14 cellular contexts compared by ENCODE assay signal in genomic region chr4:100017627-100018310, GRCh38.
DNase-seq lines count a peak whose midpoint lies in the region; ATAC-seq and TF ChIP-seq lines count a peak whose summit lies in the region.
"Had no signal": no experiment of that assay in that cellular context is flagged by ENCODE, and none has a peak within 500 bp of the region (broad histone marks: within the 10 kb centered on the region; RNA-seq: fewer than 3 reads in every experiment).

No MANE protein-coding gene starts in this region.

- no TSS peak for BruUV-seq in A673 (replicated peaks; lab: Mats Ljungman, UMichigan)

- CTCF ChIA-PET in A673 (lab: Charles Lee), result no interaction called here

- TF ChIP-seq CTCF in A673 (conservative IDR thresholded peaks at IDR 0.05; ENCODE audit: low read depth, low read length), result no peak

- H3K4me3 Mint-ChIP-seq in activated T-cell treated with anti-CD3 and anti-CD28 coated beads, Interleukin-2, amount 50 U/mL, for 4 hours, result no peak overlapping the region
- no peak overlapping the region for H3K4me3 Mint-ChIP-seq in stimulated activated memory B cell treated with anti-CD40 and anti-IgM and Interleukin-4, amounts not matched to agents 10 μg/mL and 1 μg/mL and 100 μg/mL, for 72 hours

- no peaks in the 10 kb centered on the region for H3K9me3 ChIP-seq in A673 (ENCODE audit: low read depth, low read length, poor library complexity, severe bottlenecking)
- H3K9me3 ChIP-seq: SJCRH30, thoracic aorta had no signal

- no peak overlapping the region for H3K4me3 ChIP-seq in A673 (ENCODE audit: low read depth, low read length, poor library complexity, severe bottlenecking)
- H3K4me3 ChIP-seq: SJCRH30, thoracic aorta had no signal

- peaks cover 5% of the 10 kb centered on the region for H3K4me1 Mint-ChIP-seq in activated T-cell treated with anti-CD3 and anti-CD28 coated beads, Interleukin-2, amount 50 U/mL, for 4 hours (ENCODE audit: low read depth)
- H3K4me1 Mint-ChIP-seq in stimulated activated memory B cell treated with anti-CD40 and anti-IgM and Interleukin-4, amounts not matched to agents 10 μg/mL and 1 μg/mL and 100 μg/mL, for 72 hours, result no peaks in the 10 kb centered on the region

- no peak overlapping the region for H3K27ac ChIP-seq in A673 (ENCODE audit: low read depth, low read length, poor library complexity, severe bottlenecking)
- H3K27ac ChIP-seq: SJCRH30, thoracic aorta had no signal

- no peaks in the 10 kb centered on the region for H3K9me3 Mint-ChIP-seq in activated T-cell treated with anti-CD3 and anti-CD28 coated beads, Interleukin-2, amount 50 U/mL, for 4 hours
- no peaks in the 10 kb centered on the region for H3K9me3 Mint-ChIP-seq in stimulated activated memory B cell treated with anti-CD40 and anti-IgM and Interleukin-4, amounts not matched to agents 10 μg/mL and 1 μg/mL and 100 μg/mL, for 72 hours

- peaks cover 13% of the 10 kb centered on the region for H3K27me3 Mint-ChIP-seq in activated T-cell treated with anti-CD3 and anti-CD28 coated beads, Interleukin-2, amount 50 U/mL, for 4 hours (ENCODE audit: low read depth)
- peaks cover 8% of the 10 kb centered on the region for H3K27me3 Mint-ChIP-seq in stimulated activated memory B cell treated with anti-CD40 and anti-IgM and Interleukin-4, amounts not matched to agents 10 μg/mL and 1 μg/mL and 100 μg/mL, for 72 hours

- no peaks in the 10 kb centered on the region for H3K36me3 ChIP-seq in A673 (ENCODE audit: insufficient read depth, low read length, poor library complexity, severe bottlenecking)
- H3K36me3 ChIP-seq: SJCRH30, thoracic aorta had no signal

- intact Hi-C loops in A673 (cut with micrococcal nuclease; ENCODE audit: unreplicated experiment), result no loop called here

- H3K36me3 Mint-ChIP-seq in activated T-cell treated with anti-CD3 and anti-CD28 coated beads, Interleukin-2, amount 50 U/mL, for 4 hours (ENCODE audit: insufficient read depth), result no peaks in the 10 kb centered on the region
- H3K36me3 Mint-ChIP-seq in stimulated activated memory B cell treated with anti-CD40 and anti-IgM and Interleukin-4, amounts not matched to agents 10 μg/mL and 1 μg/mL and 100 μg/mL, for 72 hours, result no peaks in the 10 kb centered on the region

- H3K27ac Mint-ChIP-seq in stimulated activated memory B cell treated with anti-CD40 and anti-IgM and Interleukin-4, amounts not matched to agents 10 μg/mL and 1 μg/mL and 100 μg/mL, for 72 hours, result no peak overlapping the region

- peak; percentile 77 to 82 for ATAC-seq in activated T-cell treated with anti-CD3 and anti-CD28 coated beads, Interleukin-2, amount 50 U/mL, for 4 hours
- ATAC-seq in HG02840 (IDR thresholded peaks at IDR 0.05; ENCODE audit: low FRiP score, unreplicated experiment) (peak; percentile 68), HG03280 (IDR thresholded peaks at IDR 0.05; ENCODE audit: unreplicated experiment) (no peak)
- ATAC-seq in stimulated activated memory B cell treated with anti-CD40 and anti-IgM and Interleukin-4, amounts not matched to agents 10 μg/mL and 1 μg/mL and 100 μg/mL, for 72 hours, result peak; percentile 55

- POLR2A ChIA-PET in A673 (lab: Charles Lee; ENCODE audit: low non-redundant PET), result no interaction called here

- DNase-seq in activated T-cell treated with anti-CD3 and anti-CD28 coated beads, Interleukin-2, amount 50 U/mL, for 4 hours, result no peak
- DNase-seq in activated T-cell treated with anti-CD3 and anti-CD28 coated beads, Interleukin-2, amount 50 U/mL, for 48 hours, result no peak
- peak; percentile 31 for DNase-seq in LHCN-M2 (ENCODE audit: low read depth)
- no peak for DNase-seq in SHP77 treated with DMSO at 0.1 percent for 48 hours (lab: John Stamatoyannopoulos, UW)
- DNase-seq in A673 (ENCODE audit: low spot score), result no peak
- DNase-seq: amniotic stem cell; islet precursor cell; nucleus accumbens; SJCRH30; stimulated activated CD4-positive, alpha-beta T cell treated with anti-CD3 and anti-CD28 coated beads, Interleukin-4, amount 100 ng/mL, for 1 hour had no signal

- no peaks in the 10 kb centered on the region for H3K4me1 ChIP-seq in A673 (ENCODE audit: insufficient read depth, low read length, poor library complexity, severe bottlenecking)

- no peaks in the 10 kb centered on the region for H3K27me3 ChIP-seq in A673 (replicated peaks; ENCODE audit: insufficient read depth, low read depth, low read length, poor library complexity)
- H3K27me3 ChIP-seq: SJCRH30 had no signal
